Comparison of ENCODE assay signal across 1 cellular context in the genomic region with DNA sequence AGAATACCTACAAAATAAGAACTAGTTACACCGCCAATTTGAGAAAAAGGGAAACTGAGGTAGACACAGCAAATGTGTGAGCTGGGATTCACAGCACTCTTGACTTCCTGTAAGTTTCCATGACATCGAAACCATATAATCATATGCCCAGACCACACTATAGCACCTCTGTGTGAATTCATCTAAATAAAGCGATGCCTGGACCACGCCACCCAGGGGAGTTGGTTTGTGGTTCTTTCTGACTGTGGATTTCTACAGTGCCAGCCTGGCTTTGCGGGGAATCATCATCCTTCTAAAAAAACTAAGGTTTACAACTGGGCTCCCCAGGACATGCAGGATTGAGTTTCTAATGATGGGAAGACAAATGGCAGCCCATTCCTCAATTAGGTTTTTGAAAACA.
TF ChIP-seq lines count a peak whose summit lies in the region.

No MANE protein-coding gene starts in this region.

TF ChIP-seq in K562, 482 proteins besides CTCF, POLR2A, EP300 and RAD21:
- TF ChIP-seq, protein P1, sequence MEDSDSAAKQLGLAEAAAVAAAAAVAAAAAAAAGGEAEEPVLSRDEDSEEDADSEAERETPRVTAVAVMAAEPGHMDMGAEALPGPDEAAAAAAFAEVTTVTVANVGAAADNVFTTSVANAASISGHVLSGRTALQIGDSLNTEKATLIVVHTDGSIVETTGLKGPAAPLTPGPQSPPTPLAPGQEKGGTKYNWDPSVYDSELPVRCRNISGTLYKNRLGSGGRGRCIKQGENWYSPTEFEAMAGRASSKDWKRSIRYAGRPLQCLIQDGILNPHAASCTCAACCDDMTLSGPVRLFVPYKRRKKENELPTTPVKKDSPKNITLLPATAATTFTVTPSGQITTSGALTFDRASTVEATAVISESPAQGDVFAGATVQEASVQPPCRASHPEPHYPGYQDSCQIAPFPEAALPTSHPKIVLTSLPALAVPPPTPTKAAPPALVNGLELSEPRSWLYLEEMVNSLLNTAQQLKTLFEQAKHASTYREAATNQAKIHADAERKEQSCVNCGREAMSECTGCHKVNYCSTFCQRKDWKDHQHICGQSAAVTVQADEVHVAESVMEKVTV (CRISPR knock-in tag; IDR thresholded peaks at IDR 0.05) = no peak
- no peak for TF ChIP-seq ZNF316 (IDR thresholded peaks at IDR 0.05)
- no peak for TF ChIP-seq ARID2 (IDR thresholded peaks at IDR 0.05)
- no peak for TF ChIP-seq HNRNPUL1 (IDR thresholded peaks at IDR 0.05; ENCODE audit: low read length)
- no peak for TF ChIP-seq ZC3H11A (IDR thresholded peaks at IDR 0.05; ENCODE audit: low read depth, low read length)
- TF ChIP-seq, protein P2, sequence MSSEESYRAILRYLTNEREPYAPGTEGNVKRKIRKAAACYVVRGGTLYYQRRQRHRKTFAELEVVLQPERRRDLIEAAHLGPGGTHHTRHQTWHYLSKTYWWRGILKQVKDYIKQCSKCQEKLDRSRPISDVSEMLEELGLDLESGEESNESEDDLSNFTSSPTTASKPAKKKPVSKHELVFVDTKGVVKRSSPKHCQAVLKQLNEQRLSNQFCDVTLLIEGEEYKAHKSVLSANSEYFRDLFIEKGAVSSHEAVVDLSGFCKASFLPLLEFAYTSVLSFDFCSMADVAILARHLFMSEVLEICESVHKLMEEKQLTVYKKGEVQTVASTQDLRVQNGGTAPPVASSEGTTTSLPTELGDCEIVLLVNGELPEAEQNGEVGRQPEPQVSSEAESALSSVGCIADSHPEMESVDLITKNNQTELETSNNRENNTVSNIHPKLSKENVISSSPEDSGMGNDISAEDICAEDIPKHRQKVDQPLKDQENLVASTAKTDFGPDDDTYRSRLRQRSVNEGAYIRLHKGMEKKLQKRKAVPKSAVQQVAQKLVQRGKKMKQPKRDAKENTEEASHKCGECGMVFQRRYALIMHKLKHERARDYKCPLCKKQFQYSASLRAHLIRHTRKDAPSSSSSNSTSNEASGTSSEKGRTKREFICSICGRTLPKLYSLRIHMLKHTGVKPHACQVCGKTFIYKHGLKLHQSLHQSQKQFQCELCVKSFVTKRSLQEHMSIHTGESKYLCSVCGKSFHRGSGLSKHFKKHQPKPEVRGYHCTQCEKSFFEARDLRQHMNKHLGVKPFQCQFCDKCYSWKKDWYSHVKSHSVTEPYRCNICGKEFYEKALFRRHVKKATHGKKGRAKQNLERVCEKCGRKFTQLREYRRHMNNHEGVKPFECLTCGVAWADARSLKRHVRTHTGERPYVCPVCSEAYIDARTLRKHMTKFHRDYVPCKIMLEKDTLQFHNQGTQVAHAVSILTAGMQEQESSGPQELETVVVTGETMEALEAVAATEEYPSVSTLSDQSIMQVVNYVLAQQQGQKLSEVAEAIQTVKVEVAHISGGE (CRISPR knock-in tag; IDR thresholded peaks at IDR 0.05) = no peak
